ENCODE assay signal across 12 cellular contexts in the genomic region with DNA sequence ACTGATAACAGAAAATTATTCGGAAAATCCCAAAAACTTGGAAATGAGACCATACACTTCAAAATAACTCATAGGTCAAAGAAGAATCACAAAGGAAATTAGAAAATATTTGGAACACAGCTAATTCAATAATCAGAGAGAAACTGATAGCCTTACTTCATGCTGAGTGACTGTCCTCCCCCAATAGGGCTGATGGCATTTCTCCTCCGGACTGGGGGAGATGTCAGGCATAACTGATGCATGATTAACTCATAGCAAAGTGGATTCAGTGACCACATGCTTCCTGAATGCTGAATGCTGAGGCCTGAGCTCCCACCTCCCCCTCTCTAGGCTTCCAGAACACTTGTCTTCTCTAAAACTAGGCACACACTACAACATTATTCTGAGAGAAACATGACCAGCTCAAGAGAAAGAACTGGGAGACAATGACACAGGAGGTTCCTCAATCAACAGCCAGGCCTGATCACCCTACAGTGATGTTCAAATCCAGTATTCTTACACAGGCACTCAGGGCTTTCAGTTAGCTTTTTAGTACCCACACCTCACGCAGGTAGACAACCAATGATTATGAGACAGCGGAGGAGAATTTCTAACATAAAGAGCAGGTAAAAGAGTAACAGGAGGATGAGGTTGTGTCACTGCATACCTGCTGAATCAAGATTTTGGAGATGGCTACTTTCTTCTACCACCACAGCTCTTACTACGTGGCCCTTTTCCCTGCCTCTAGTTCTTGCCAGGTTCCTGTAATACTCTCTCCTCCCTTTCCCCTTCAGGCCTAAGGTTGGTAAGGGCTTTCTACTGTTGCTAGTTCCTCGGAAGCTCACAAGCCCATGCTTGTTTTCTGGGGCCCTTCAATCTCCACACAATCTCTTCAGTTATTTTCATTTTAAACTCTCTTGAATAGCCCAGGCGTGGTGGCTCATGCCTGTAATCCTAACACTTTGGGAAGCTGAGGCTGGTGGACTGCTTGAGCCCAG.
DNase-seq lines count a peak whose midpoint lies in the region; ATAC-seq and TF ChIP-seq lines count a peak whose summit lies in the region.
"Had no signal": no experiment of that assay in that cellular context is flagged by ENCODE, and none has a peak within 500 bp of the region (broad histone marks: within the 10 kb centered on the region; RNA-seq: fewer than 3 reads in every experiment).

No MANE protein-coding gene starts in this region.

- no peak for ATAC-seq in activated naive CD8-positive, alpha-beta T cell treated with anti-CD3 and anti-CD28 coated beads, Interleukin-2, amount 50 U/mL, for 24 hours
- ATAC-seq in upper lobe of right lung (peak; percentile 47), left lobe of liver (no peak), GM19467 (IDR thresholded peaks at IDR 0.05; ENCODE audit: unreplicated experiment) (no peak)
- ATAC-seq: activated CD8-positive, alpha-beta T cell treated with anti-CD3 and anti-CD28 coated beads for 36 hours had no signal

- no peak overlapping the region for H3K4me3 ChIP-seq in fibroblast of the aortic adventitia (ENCODE audit: low read depth, low read length)
- H3K4me3 ChIP-seq in upper lobe of right lung = no peak overlapping the region
- H3K4me3 ChIP-seq in stomach = no peak overlapping the region
- H3K4me3 ChIP-seq: ascending aorta had no signal

- H3K27me3 Mint-ChIP-seq in activated naive CD8-positive, alpha-beta T cell = no peaks in the 10 kb centered on the region
- H3K27me3 Mint-ChIP-seq in activated naive CD8-positive, alpha-beta T cell treated with anti-CD3 and anti-CD28 coated beads, Interleukin-2, amount 50 U/mL, for 24 hours = no peaks in the 10 kb centered on the region
- H3K27me3 Mint-ChIP-seq: activated CD8-positive, alpha-beta T cell treated with anti-CD3 and anti-CD28 coated beads for 36 hours; memory B cell had no signal

- no peak for TF ChIP-seq EP300 in stomach (IDR thresholded peaks at IDR 0.05)

- H3K27ac Mint-ChIP-seq in activated naive CD8-positive, alpha-beta T cell = peak overlapping the region; percentile 18
- no peak overlapping the region for H3K27ac Mint-ChIP-seq in activated naive CD8-positive, alpha-beta T cell treated with anti-CD3 and anti-CD28 coated beads, Interleukin-2, amount 50 U/mL, for 24 hours
- H3K27ac Mint-ChIP-seq: activated CD8-positive, alpha-beta T cell treated with anti-CD3 and anti-CD28 coated beads for 36 hours; memory B cell had no signal

- H3K27me3 ChIP-seq in upper lobe of right lung (no peaks in the 10 kb centered on the region), stomach (no peaks in the 10 kb centered on the region)
- H3K27me3 ChIP-seq: ascending aorta had no signal

- no peaks in the 10 kb centered on the region for H3K36me3 ChIP-seq in upper lobe of right lung
- no peaks in the 10 kb centered on the region for H3K36me3 ChIP-seq in stomach
- H3K36me3 ChIP-seq: ascending aorta had no signal

- H3K9me3 ChIP-seq in upper lobe of right lung (no peaks in the 10 kb centered on the region), stomach (no peaks in the 10 kb centered on the region)
- H3K9me3 ChIP-seq: ascending aorta had no signal

- no peak for TF ChIP-seq POLR2A in stomach (IDR thresholded peaks at IDR 0.05)

- H3K9me3 Mint-ChIP-seq in activated naive CD8-positive, alpha-beta T cell (ENCODE audit: low read depth) = peaks cover 5% of the 10 kb centered on the region
- peaks cover 5% of the 10 kb centered on the region for H3K9me3 Mint-ChIP-seq in activated naive CD8-positive, alpha-beta T cell treated with anti-CD3 and anti-CD28 coated beads, Interleukin-2, amount 50 U/mL, for 24 hours
- H3K9me3 Mint-ChIP-seq: memory B cell had no signal

- H3K27ac ChIP-seq in upper lobe of right lung = no peak overlapping the region
- no peak overlapping the region for H3K27ac ChIP-seq in stomach
- H3K27ac ChIP-seq: ascending aorta had no signal

- TF ChIP-seq CTCF in fibroblast of the aortic adventitia (IDR thresholded peaks at IDR 0.05; ENCODE audit: insufficient read depth, low read length) (no peak), upper lobe of right lung (IDR thresholded peaks at IDR 0.05) (no peak), stomach (IDR thresholded peaks at IDR 0.05) (no peak)

- H3K4me1 Mint-ChIP-seq in activated naive CD8-positive, alpha-beta T cell (ENCODE audit: low read depth) = peaks cover 4% of the 10 kb centered on the region
- peaks cover 3% of the 10 kb centered on the region for H3K4me1 Mint-ChIP-seq in activated naive CD8-positive, alpha-beta T cell treated with anti-CD3 and anti-CD28 coated beads, Interleukin-2, amount 50 U/mL, for 24 hours
- H3K4me1 Mint-ChIP-seq: memory B cell had no signal

- WGBS in stomach, 5 donors = 83 to 91% (median 85%) methylated on average over 7 of the region's 7 CpGs

- intact Hi-C loops in upper lobe of right lung (cut with DNase I) (no loop called here), stomach (cut with DNase I; ENCODE audit: low total_unique reads) (no loop called here)

- H3K4me3 Mint-ChIP-seq in activated naive CD8-positive, alpha-beta T cell = no peak overlapping the region
- no peak overlapping the region for H3K4me3 Mint-ChIP-seq in activated naive CD8-positive, alpha-beta T cell treated with anti-CD3 and anti-CD28 coated beads, Interleukin-2, amount 50 U/mL, for 24 hours
- H3K4me3 Mint-ChIP-seq: activated CD8-positive, alpha-beta T cell treated with anti-CD3 and anti-CD28 coated beads for 36 hours; memory B cell had no signal

- no peak for DNase-seq in activated naive CD8-positive, alpha-beta T cell treated with anti-CD3 and anti-CD28 coated beads, Interleukin-2, amount 50 U/mL, for 24 hours
- DNase-seq in SW480 (ENCODE audit: low spot score) (peak; percentile 57), fibroblast of the aortic adventitia (ENCODE audit: low read depth) (peak; percentile 50), upper lobe of right lung (no peak), left lobe of liver (ENCODE audit: low spot score) (no peak), stomach (no peak)
- DNase-seq: activated CD8-positive, alpha-beta T cell treated with anti-CD3 and anti-CD28 coated beads for 36 hours; NCI-H2171 had no signal

- H3K36me3 Mint-ChIP-seq in activated naive CD8-positive, alpha-beta T cell = peaks cover 4% of the 10 kb centered on the region
- no peaks in the 10 kb centered on the region for H3K36me3 Mint-ChIP-seq in activated naive CD8-positive, alpha-beta T cell treated with anti-CD3 and anti-CD28 coated beads, Interleukin-2, amount 50 U/mL, for 24 hours (ENCODE audit: low read depth)
- H3K36me3 Mint-ChIP-seq: memory B cell had no signal

- H3K4me1 ChIP-seq in upper lobe of right lung (no peaks in the 10 kb centered on the region), stomach (peaks cover 0 to 7% (median 0%) of the 10 kb centered on the region in 4 donors)
- H3K4me1 ChIP-seq: ascending aorta had no signal

Comparison
In these comparisons a context has a peak if more than half of its experiments do, and no peak if none do; other contexts are left out.
1. DNase-seq: peak in SW480 (single experiment) and fibroblast of the aortic adventitia (single experiment); none in activated naive CD8-positive, alpha-beta T cell treated with anti-CD3 and anti-CD28 coated beads, Interleukin-2, amount 50 U/mL, for 24 hours (single experiment), upper lobe of right lung (single experiment), left lobe of liver (single experiment) and stomach (single experiment).